20 cellular contexts compared by ENCODE assay signal in the genomic region with DNA sequence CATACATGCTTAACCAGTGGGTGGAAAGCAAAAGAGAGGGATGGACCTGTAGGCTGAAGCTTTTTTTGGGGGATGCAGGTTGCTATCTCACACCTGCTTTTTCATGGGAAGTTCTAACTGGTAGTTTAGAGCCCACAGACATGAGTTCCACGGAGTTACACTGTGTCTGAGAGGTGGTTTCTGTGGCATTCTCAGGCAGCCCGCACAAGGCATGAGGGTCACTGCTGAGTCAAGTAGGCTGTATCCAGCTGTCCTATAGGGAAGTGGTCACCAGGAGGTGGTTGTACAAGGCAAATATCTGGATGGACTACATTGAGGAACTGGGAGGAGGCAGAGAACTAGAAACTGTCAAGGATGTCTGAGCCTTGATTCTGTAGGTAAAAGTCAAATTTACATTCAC.
"Had no signal": no experiment of that assay in that cellular context is flagged by ENCODE, and none has a peak within 500 bp of the region (broad histone marks: within the 10 kb centered on the region; RNA-seq: fewer than 3 reads in every experiment).

No MANE protein-coding gene starts in this region.

- H3K36me3 ChIP-seq: MG63 had no signal

- H3K9me3 ChIP-seq: MG63 had no signal

- H3K27ac ChIP-seq: HL-60, RWPE1 had no signal

- H3K4me3 ChIP-seq: MG63 had no signal

- DNase-seq: KBM-7; MG63; NCI-H1092; NCI-H1436; NCI-H187; NCI-H2029; NCI-H2081 treated with DMSO at 0.1 percent for 48 hours; NCI-H2171; NCI-H226; NCI-H446; NCI-H510A; NCI-H524 treated with DMSO at 0.1 percent for 48 hours; NCI-H69; NCI-H774; NK-92 treated with Interleukin-12 subunit alpha and Interleukin-12 subunit beta, amount 100 ng/mL, for 24 hours; SHP77; T-helper 1 cell had no signal

- ATAC-seq: SK-N-SH treated with all-trans-retinoic acid at 6 μM for 48 hours had no signal

- H3K27me3 ChIP-seq: MG63 had no signal
